ENCODE assay signal across 9 cellular contexts in the genomic region with DNA sequence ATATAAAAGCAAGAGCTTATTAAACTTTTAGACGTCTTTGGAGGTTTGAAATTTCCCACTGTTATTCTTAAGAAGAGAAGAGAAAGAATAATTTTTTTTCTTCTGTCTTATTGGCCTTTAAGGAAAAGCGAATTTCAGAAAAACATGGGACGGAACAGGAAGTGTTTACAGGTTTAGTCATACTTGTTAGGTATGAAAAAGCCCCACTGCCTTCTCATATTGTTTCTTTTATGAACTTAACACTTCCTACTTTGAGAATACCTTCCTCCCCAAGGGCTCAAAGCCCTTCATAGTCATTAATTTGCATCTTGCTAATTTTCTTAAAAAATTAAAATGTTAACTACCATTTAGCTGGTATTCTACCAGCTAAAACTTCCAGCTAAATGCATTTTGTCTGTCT.
DNase-seq lines count a peak whose midpoint lies in the region; ATAC-seq, FAIRE-seq and TF ChIP-seq lines count a peak whose summit lies in the region.
"Had no signal": no experiment of that assay in that cellular context is flagged by ENCODE, and none has a peak within 500 bp of the region (broad histone marks: within the 10 kb centered on the region; RNA-seq: fewer than 3 reads in every experiment).

No MANE protein-coding gene starts in this region.

- H3K4me1 ChIP-seq in PC-9 (replicated peaks; ENCODE audit: insufficient read depth) (peaks cover 44% of the 10 kb centered on the region), endothelial cell of umbilical vein (ENCODE audit: control insufficient read depth, extremely low read depth, insufficient read depth, low read length) (peaks cover 33% of the 10 kb centered on the region)

- CTCF ChIA-PET in PC-9 (lab: Charles Lee) (interaction anchor here (0.7 kb wide), 1 partner anchor 78 kb away, joined by 3 read pairs; no protein-coding TSS in a partner anchor), endothelial cell of umbilical vein (lab: Charles Lee) (interaction anchor here (0.8 to 2.0 kb wide), 11 partner anchors 9 to 151 kb away, joined by 3 to 8 read pairs (median 3); no protein-coding TSS in a partner anchor)

- TF ChIP-seq CTCF in PC-9 (conservative IDR thresholded peaks at IDR 0.05) (no peak), endothelial cell of umbilical vein (IDR thresholded peaks at IDR 0.05; ENCODE audit: extremely low read depth in 1 of 2, insufficient read depth in 1 of 2, low read depth in 1 of 2, low read length in 2 of 2) (no peak)

- dilution Hi-C loops in endothelial cell of umbilical vein (cut with MboI; ENCODE audit: extremely low pct_ligation_motif_present, low sequenced_read_pairs): no loop called here

- no peaks in the 10 kb centered on the region for H3K9me1 ChIP-seq in endothelial cell of umbilical vein (replicated peaks; ENCODE audit: control insufficient read depth, extremely low read depth, insufficient read depth, low read length)

- H3K4me3 ChIP-seq in PC-9 (peak overlapping the region; percentile 15; the same call in 1 of the 2 replicates), endothelial cell of umbilical vein (replicated peaks in 1 of 3; ENCODE audit: insufficient read depth in 1 of 3, low read depth in 1 of 3, low read length in 3 of 3) (peak overlapping the region in 1 of 3 experiments; percentile 12)

- no peaks in the 10 kb centered on the region for H3K9me2 ChIP-seq in PC-9 (ENCODE audit: insufficient read depth)

- H3K9me3 ChIP-seq in PC-9 (ENCODE audit: insufficient read depth, low read depth): no peaks in the 10 kb centered on the region
- no peaks in the 10 kb centered on the region for H3K9me3 ChIP-seq in endothelial cell of umbilical vein (replicated peaks; ENCODE audit: control insufficient read depth, insufficient read depth, low read length)

- peak overlapping the region; percentile 81 to 86 for H3K4me3 Mint-ChIP-seq in stimulated activated naive CD8-positive, alpha-beta T cell treated with anti-CD3 and anti-CD28 coated beads, Interleukin-15, amount 100 ng/mL, for 72 hours

- H4K20me1 ChIP-seq in PC-9 (ENCODE audit: insufficient read depth) (no peaks in the 10 kb centered on the region), endothelial cell of umbilical vein (replicated peaks; ENCODE audit: control insufficient read depth, extremely low read depth, insufficient read depth, low read length) (no peaks in the 10 kb centered on the region)

- no peaks in the 10 kb centered on the region for H3K27me3 ChIP-seq in PC-9 (ENCODE audit: insufficient read depth, low read depth)
- no peaks in the 10 kb centered on the region for H3K27me3 ChIP-seq in endothelial cell of umbilical vein (ENCODE audit: control insufficient read depth in 2 of 2, insufficient read depth in 2 of 2, low read length in 2 of 2)

- H3K27me3 Mint-ChIP-seq in stimulated activated naive CD8-positive, alpha-beta T cell treated with anti-CD3 and anti-CD28 coated beads, Interleukin-15, amount 100 ng/mL, for 72 hours: no peaks in the 10 kb centered on the region

- peaks cover 90% of the 10 kb centered on the region for H3K4me1 Mint-ChIP-seq in stimulated activated naive CD8-positive, alpha-beta T cell treated with anti-CD3 and anti-CD28 coated beads, Interleukin-15, amount 100 ng/mL, for 72 hours

- intact Hi-C loops in PC-9 (cut with micrococcal nuclease; ENCODE audit: unreplicated experiment) (loop anchor here (2.0 to 10.0 kb wide), 5 partner anchors 151 to 603 kb away; no protein-coding TSS in a partner anchor), endothelial cell of umbilical vein (cut with micrococcal nuclease) (loop anchor here (1.0 to 5.0 kb wide), 6 partner anchors 12 to 301 kb away; no protein-coding TSS in a partner anchor)

- TF ChIP-seq POLR2A in endothelial cell of umbilical vein (IDR thresholded peaks at IDR 0.05; ENCODE audit: low read depth, low read length): no peak

- peak in 1 of 2 experiments; percentile 81 for DNase-seq in PC-9
- peak; percentile 83 for DNase-seq in endothelial cell of umbilical vein (ENCODE audit: low read depth, low spot score)
- no peak for DNase-seq in stimulated activated naive CD8-positive, alpha-beta T cell treated with anti-CD3 and anti-CD28 coated beads, Interleukin-15, amount 100 ng/mL, for 72 hours
- no peak for DNase-seq in ureter (ENCODE audit: low spot score)
- DNase-seq in NCI-H2081 treated with DMSO at 0.1 percent for 48 hours (lab: John Stamatoyannopoulos, UW): no peak
- DNase-seq in activated CD4-positive, alpha-beta T cell treated with anti-CD3 and anti-CD28 coated beads for 1 hour: no peak
- DNase-seq: left ventricle myocardium superior, NCI-H510A had no signal

- H3K27ac Mint-ChIP-seq in stimulated activated naive CD8-positive, alpha-beta T cell treated with anti-CD3 and anti-CD28 coated beads, Interleukin-15, amount 100 ng/mL, for 72 hours: peak overlapping the region; percentile 12 to 63

- H2AFZ ChIP-seq in PC-9 (peak overlapping the region; percentile 13; the same call in 1 of the 2 replicates), endothelial cell of umbilical vein (ENCODE audit: low read depth, low read length) (no peak overlapping the region)

- H3K27ac ChIP-seq in PC-9: peak overlapping the region; percentile 87
- peak overlapping the region; percentile 91 for H3K27ac ChIP-seq in endothelial cell of umbilical vein (ENCODE audit: insufficient read depth, low read depth, low read length)

- peak; percentile 93 for FAIRE-seq in endothelial cell of umbilical vein (lab: Jason Lieb, UNC)

- POLR2A ChIA-PET in PC-9 (lab: Charles Lee; ENCODE audit: unreplicated experiment): interaction anchor here (1.3 kb wide), 1 partner anchor 65 kb away, joined by 4 read pairs; no protein-coding TSS in a partner anchor
- POLR2A ChIA-PET in endothelial cell of umbilical vein (lab: Charles Lee): no interaction called here

- H3F3A ChIP-seq in PC-9 (ENCODE audit: insufficient read depth, low read depth): peaks cover 43% of the 10 kb centered on the region

- H3K79me2 ChIP-seq in PC-9 (ENCODE audit: low read depth): peaks cover 50% of the 10 kb centered on the region
- H3K79me2 ChIP-seq in endothelial cell of umbilical vein (ENCODE audit: control insufficient read depth, insufficient read depth, low read length): peaks cover 74% of the 10 kb centered on the region

- no TSS peak for BruUV-seq in PC-9 (replicated peaks; lab: Mats Ljungman, UMichigan)
- no TSS peak for BruUV-seq in endothelial cell of umbilical vein (replicated peaks; lab: Mats Ljungman, UMichigan)

- peak; percentile 29 for ATAC-seq in GM21447 (IDR thresholded peaks at IDR 0.05; ENCODE audit: unreplicated experiment)
- no peak for ATAC-seq in stimulated activated naive CD8-positive, alpha-beta T cell treated with anti-CD3 and anti-CD28 coated beads, Interleukin-15, amount 100 ng/mL, for 72 hours
- ATAC-seq: left ventricle myocardium superior had no signal

- no peaks in the 10 kb centered on the region for H3K9me3 Mint-ChIP-seq in stimulated activated naive CD8-positive, alpha-beta T cell treated with anti-CD3 and anti-CD28 coated beads, Interleukin-15, amount 100 ng/mL, for 72 hours

- peak overlapping the region; percentile 58 for H3K9ac ChIP-seq in endothelial cell of umbilical vein (replicated peaks; ENCODE audit: extremely low read depth, insufficient read depth, low read length)

- H3K36me3 ChIP-seq in PC-9 (ENCODE audit: low read depth): peaks cover 7% of the 10 kb centered on the region
- H3K36me3 ChIP-seq in endothelial cell of umbilical vein (ENCODE audit: control insufficient read depth in 2 of 2, extremely low read depth in 1 of 2, insufficient read depth in 2 of 2, low read length in 2 of 2): peaks cover 0 to 2% of the 10 kb centered on the region in 2 experiments

- H3K4me2 ChIP-seq in PC-9 (peak overlapping the region; percentile 72), endothelial cell of umbilical vein (ENCODE audit: insufficient read depth, low read length) (peak overlapping the region; percentile 84)

TF ChIP-seq in endothelial cell of umbilical vein, 7 proteins besides CTCF, POLR2A, EP300 and RAD21:
- TF ChIP-seq POLR2AphosphoS5 (IDR thresholded peaks at IDR 0.05; ENCODE audit: insufficient read depth, low read depth, low read length) (no peak), JUN (IDR thresholded peaks at IDR 0.05; ENCODE audit: borderline replicate concordance, insufficient read depth, insufficient read length, low read depth) (peak; percentile 74), FOS (IDR thresholded peaks at IDR 0.05; ENCODE audit: borderline replicate concordance, insufficient read depth, low read length) (peak; percentile 70), EZH2 (IDR thresholded peaks at IDR 0.05; ENCODE audit: borderline replicate concordance, low read depth, low read length, severe bottlenecking) (no peak), MYC (IDR thresholded peaks at IDR 0.05; ENCODE audit: low read depth, low read length) (no peak), GATA2 (IDR thresholded peaks at IDR 0.05; ENCODE audit: insufficient read depth, insufficient read length, low read depth, low read length) (no peak)
- TF ChIP-seq, protein P1, sequence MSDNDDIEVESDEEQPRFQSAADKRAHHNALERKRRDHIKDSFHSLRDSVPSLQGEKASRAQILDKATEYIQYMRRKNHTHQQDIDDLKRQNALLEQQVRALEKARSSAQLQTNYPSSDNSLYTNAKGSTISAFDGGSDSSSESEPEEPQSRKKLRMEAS (IDR thresholded peaks at IDR 0.05; ENCODE audit: insufficient read depth, insufficient read length): no peak
